16 cellular contexts compared by ENCODE assay signal in the genomic region with DNA sequence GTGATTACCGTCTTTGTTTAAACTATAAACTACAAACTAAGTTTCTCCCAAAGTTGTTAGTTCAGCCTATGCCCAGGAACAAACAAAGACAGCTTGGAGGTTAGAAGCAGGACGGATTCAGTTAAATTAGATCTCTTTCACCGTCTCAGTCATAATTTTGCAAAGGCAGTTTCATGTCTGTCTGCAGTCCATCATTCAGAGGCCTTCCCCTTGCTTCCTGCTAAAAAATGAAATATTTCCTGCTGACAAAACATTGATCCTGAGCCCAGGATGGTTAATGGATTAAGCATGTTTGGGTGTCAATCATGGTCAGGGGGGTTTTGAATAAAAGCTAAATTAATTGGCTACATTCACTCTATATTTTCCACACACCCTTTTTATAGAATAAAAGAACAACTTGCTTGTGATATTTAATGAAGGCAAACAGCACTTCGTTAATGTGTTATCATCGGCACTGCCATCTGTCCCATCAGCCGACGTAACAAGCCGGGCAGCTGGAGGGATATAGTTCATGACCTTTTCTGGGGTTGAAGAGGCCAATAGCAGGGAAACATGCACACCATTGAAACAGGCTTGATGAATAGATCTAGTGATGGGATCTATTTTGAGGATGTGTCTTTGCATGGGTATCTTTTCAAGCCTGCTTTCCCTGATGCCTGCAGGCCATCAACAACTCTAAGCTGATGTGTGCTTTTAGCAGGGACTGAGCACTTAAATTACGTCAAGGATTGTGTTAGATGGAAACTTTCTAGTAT.
DNase-seq lines count a peak whose midpoint lies in the region; ATAC-seq, FAIRE-seq and TF ChIP-seq lines count a peak whose summit lies in the region.
"Had no signal": no experiment of that assay in that cellular context is flagged by ENCODE, and none has a peak within 500 bp of the region (broad histone marks: within the 10 kb centered on the region; RNA-seq: fewer than 3 reads in every experiment).

No MANE protein-coding gene starts in this region.

- CTCF ChIA-PET in H1 (lab: Charles Lee; ENCODE audit: partially characterized antibody): interaction anchor here (0.6 to 2.0 kb wide), 5 partner anchors 26 to 277 kb away, joined by 3 to 8 read pairs (median 3); no protein-coding TSS in a partner anchor

- FAIRE-seq in H1 (lab: Jason Lieb, UNC): no peak
- FAIRE-seq: A204.1, H54 had no signal

- H4K5ac ChIP-seq in H1 (ENCODE audit: insufficient read length, low read depth, low read length): no peak overlapping the region

- no peak overlapping the region for H2AK5ac ChIP-seq in H1 (ENCODE audit: low read depth, low read length)

- H3K4me3 ChIP-seq in H1 (ENCODE audit: extremely low read depth in 1 of 4, insufficient read depth in 2 of 4, low read depth in 3 of 4, low read length in 4 of 4): no peak overlapping the region

- no peak overlapping the region for H4K91ac ChIP-seq in H1 (replicated peaks; ENCODE audit: insufficient read length, low read length)

- no peak overlapping the region for H2BK12ac ChIP-seq in H1 (ENCODE audit: low read depth, low read length)

- no peak for TF ChIP-seq POLR2A in H1 (IDR thresholded peaks at IDR 0.05; ENCODE audit: control extremely low read depth in 1 of 2, low read depth in 2 of 2, low read length in 2 of 2)

- TF ChIP-seq RAD21 in H1 (IDR thresholded peaks at IDR 0.05 in 1 of 2, conservative IDR thresholded peaks at IDR 0.05 in 1 of 2; ENCODE audit: low read depth in 2 of 2, low read length in 2 of 2): no peak

- no peak overlapping the region for H3K14ac ChIP-seq in H1 (ENCODE audit: insufficient read length)

- no peaks in the 10 kb centered on the region for H3K79me1 ChIP-seq in H1 (ENCODE audit: low read depth, low read length)

- H3K23ac ChIP-seq in H1 (ENCODE audit: insufficient read length): no peak overlapping the region

- H3K9me3 ChIP-seq in H1 (ENCODE audit: insufficient read depth in 2 of 2, low read depth in 1 of 2, low read length in 1 of 2): no peaks in the 10 kb centered on the region
- H3K9me3 ChIP-seq: BE2C had no signal

- H2BK120ac ChIP-seq in H1 (replicated peaks; ENCODE audit: low read depth, low read length): no peak overlapping the region

- no peak overlapping the region for H3K4me2 ChIP-seq in H1 (ENCODE audit: insufficient read depth in 1 of 2, low read depth in 2 of 2, low read length in 2 of 2)

- TF ChIP-seq EP300 in H1 (IDR thresholded peaks at IDR 0.05; ENCODE audit: borderline replicate concordance in 1 of 2, low read depth in 2 of 2, low read length in 2 of 2): no peak

- no peaks in the 10 kb centered on the region for H3K79me2 ChIP-seq in H1 (ENCODE audit: control insufficient read depth in 1 of 2, insufficient read depth in 2 of 2, low read length in 2 of 2)

- DNase-seq in DMS 273 (lab: John Stamatoyannopoulos, UW; ENCODE audit: unreplicated experiment): peak; percentile 86
- peak; percentile 42 for DNase-seq in NCI-H1694 (lab: John Stamatoyannopoulos, UW)
- DNase-seq in NCI-H524 treated with DMSO at 0.1 percent for 48 hours (lab: John Stamatoyannopoulos, UW): peak; percentile 54
- DNase-seq in H1 (ENCODE audit: low read depth in 1 of 2, low spot score in 2 of 2): no peak
- no peak for DNase-seq in anterior cingulate cortex (lab: John Stamatoyannopoulos, UW)
- no peak for DNase-seq in activated CD4-positive, alpha-beta T cell treated with anti-CD3 and anti-CD28 coated beads, Interleukin-2, amount 50 U/mL, for 1 hour
- DNase-seq: BE2C; CD4-positive, alpha-beta memory T cell; DMS53; GF-D8; IMR-90 had no signal

- H3K18ac ChIP-seq in H1 (ENCODE audit: extremely low read depth, low read length): no peak overlapping the region

- no peaks in the 10 kb centered on the region for H3K27me3 ChIP-seq in H1 (replicated peaks in 1 of 4; ENCODE audit: control insufficient read depth in 3 of 4, extremely low read depth in 1 of 4, insufficient read depth in 3 of 4, low read length in 3 of 4)
- H3K27me3 ChIP-seq: BE2C had no signal

- H3K27ac ChIP-seq in H1 (ENCODE audit: low read depth, low read length): no peak overlapping the region
- H3K27ac ChIP-seq: C4-2B had no signal

- H2BK5ac ChIP-seq in H1 (ENCODE audit: low read depth, low read length): no peak overlapping the region

- no peak overlapping the region for H2BK20ac ChIP-seq in H1 (ENCODE audit: low read length)

- H2AFZ ChIP-seq in H1 (ENCODE audit: low read length): peak overlapping the region; percentile 23

- no peak overlapping the region for H3K56ac ChIP-seq in H1 (replicated peaks; ENCODE audit: insufficient read length, low read depth, low read length)

- no peaks in the 10 kb centered on the region for H4K20me1 ChIP-seq in H1 (replicated peaks in 1 of 2; ENCODE audit: control insufficient read depth in 1 of 2, insufficient read depth in 2 of 2, low read length in 2 of 2)

- H4K8ac ChIP-seq in H1 (ENCODE audit: extremely low read depth, insufficient read depth, low read length): no peak overlapping the region

- 0 out of 2 replicates have a peak, but pooled peaks cover 2% of the 10 kb centered on the region for H3K23me2 ChIP-seq in H1 (ENCODE audit: low read depth, low read length)

- no peak overlapping the region for H2BK15ac ChIP-seq in H1 (ENCODE audit: low read length)

- H3K36me3 ChIP-seq in H1 (ENCODE audit: control insufficient read depth in 2 of 4, insufficient read depth in 4 of 4, low read length in 3 of 4): no peaks in the 10 kb centered on the region
- H3K36me3 ChIP-seq: BE2C had no signal

- ATAC-seq in HG03378 (IDR thresholded peaks at IDR 0.05; ENCODE audit: unreplicated experiment): no peak
- ATAC-seq: HCT116 had no signal

- peaks cover 0 to 3% (median 0%) of the 10 kb centered on the region in 4 experiments; a peak in 2 of 7 replicates for H3K4me1 ChIP-seq in H1 (replicated peaks in 1 of 4; ENCODE audit: control insufficient read depth in 3 of 4, insufficient read depth in 4 of 4, low read length in 3 of 4)
- H3K4me1 ChIP-seq: BE2C had no signal

- no peak for TF ChIP-seq CTCF in H1 (IDR thresholded peaks at IDR 0.05; ENCODE audit: control extremely low read depth in 1 of 3, insufficient read depth in 1 of 3, low read depth in 1 of 3, low read length in 3 of 3)

- 95% methylated on average over 9 of the region's 9 CpGs; no CpG with 5 or more reads in 1 of the 2 experiments for WGBS in H1 (ENCODE audit: extremely low coverage in 1 of 2, insufficient coverage in 1 of 2, insufficient read length in 1 of 2, insufficient replicate concordance in 2 of 2, low coverage in 1 of 2, low lambda C conversion rate in 2 of 2, missing lambda C conversion rate in 1 of 2), 2 experiments

- H3K4ac ChIP-seq in H1 (replicated peaks; ENCODE audit: insufficient read length, low read depth, low read length): no peak overlapping the region

- H3K9ac ChIP-seq in H1 (replicated peaks in 1 of 4; ENCODE audit: extremely low read depth in 1 of 4, low read depth in 3 of 4, low read length in 3 of 4): no peak overlapping the region

- POLR2A ChIA-PET in H1 (lab: Charles Lee; ENCODE audit: partially characterized antibody): no interaction called here

TF ChIP-seq in H1, 55 proteins besides CTCF, POLR2A, EP300 and RAD21 (continues in another document):
- TF ChIP-seq FOSL1 (IDR thresholded peaks at IDR 0.05; ENCODE audit: insufficient read depth, low read depth, low read length) (no peak), CREB1 (IDR thresholded peaks at IDR 0.05) (no peak), HDAC2 (IDR thresholded peaks at IDR 0.05; ENCODE audit: borderline replicate concordance in 1 of 2, low read depth in 2 of 2, low read length in 2 of 2) (no peak)
- TF ChIP-seq, protein P1, sequence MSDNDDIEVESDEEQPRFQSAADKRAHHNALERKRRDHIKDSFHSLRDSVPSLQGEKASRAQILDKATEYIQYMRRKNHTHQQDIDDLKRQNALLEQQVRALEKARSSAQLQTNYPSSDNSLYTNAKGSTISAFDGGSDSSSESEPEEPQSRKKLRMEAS (IDR thresholded peaks at IDR 0.05): no peak

Comparison
In these comparisons a context has a peak if more than half of its experiments do, and no peak if none do; other contexts are left out.
1. DNase-seq: peak in DMS 273 (single experiment), NCI-H1694 (single experiment) and NCI-H524 treated with DMSO at 0.1 percent for 48 hours (single experiment); none in H1 (0 of 2), anterior cingulate cortex (0 of 58) and activated CD4-positive, alpha-beta T cell treated with anti-CD3 and anti-CD28 coated beads, Interleukin-2, amount 50 U/mL, for 1 hour (single experiment).